Comparison of ENCODE assay signal across 10 cellular contexts in the genomic region with DNA sequence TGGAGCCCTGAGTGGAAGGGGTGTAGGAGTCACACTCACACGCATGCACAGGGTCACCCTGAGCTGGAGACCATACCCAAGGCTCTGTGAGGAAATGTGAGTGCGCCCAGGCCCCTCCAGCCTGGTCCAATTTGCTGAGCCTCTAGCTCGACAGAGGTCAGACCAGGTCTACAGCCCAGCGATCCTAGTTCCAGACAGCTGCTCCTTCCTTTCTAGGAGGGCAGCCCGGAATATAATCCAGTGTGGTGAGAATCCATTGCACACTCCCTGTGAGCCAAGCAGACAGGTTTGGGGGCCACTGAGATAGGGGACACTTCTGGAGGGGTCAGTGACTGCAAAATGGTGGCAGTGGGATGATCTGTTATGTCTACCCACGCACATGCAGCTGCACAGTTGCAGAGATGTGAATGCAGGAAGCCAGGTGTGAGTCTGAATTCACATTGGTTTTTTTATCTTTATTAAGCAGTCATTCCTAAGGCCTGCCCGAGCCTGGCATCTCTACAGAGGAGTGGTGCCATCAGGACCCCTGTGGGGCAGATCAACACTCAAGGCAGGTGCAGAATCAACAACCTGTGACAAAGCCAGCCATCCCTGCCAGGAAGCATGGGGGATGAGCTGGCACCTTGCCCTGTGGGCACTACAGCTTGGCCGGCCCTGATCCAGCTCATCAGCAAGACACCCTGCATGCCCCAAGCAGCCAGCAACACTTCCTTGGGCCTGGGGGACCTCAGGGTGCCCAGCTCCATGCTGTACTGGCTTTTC. TPM values are rescaled to one million over a fixed set of nuclear protein-coding genes. Genes with fewer than 3 reads are reported as not detected.
DNase-seq lines count a peak whose midpoint lies in the region; ATAC-seq and TF ChIP-seq lines count a peak whose summit lies in the region.
"Had no signal": no experiment of that assay in that cellular context is flagged by ENCODE, and none has a peak within 500 bp of the region (broad histone marks: within the 10 kb centered on the region; RNA-seq: fewer than 3 reads in every experiment).

A gene with protein sequence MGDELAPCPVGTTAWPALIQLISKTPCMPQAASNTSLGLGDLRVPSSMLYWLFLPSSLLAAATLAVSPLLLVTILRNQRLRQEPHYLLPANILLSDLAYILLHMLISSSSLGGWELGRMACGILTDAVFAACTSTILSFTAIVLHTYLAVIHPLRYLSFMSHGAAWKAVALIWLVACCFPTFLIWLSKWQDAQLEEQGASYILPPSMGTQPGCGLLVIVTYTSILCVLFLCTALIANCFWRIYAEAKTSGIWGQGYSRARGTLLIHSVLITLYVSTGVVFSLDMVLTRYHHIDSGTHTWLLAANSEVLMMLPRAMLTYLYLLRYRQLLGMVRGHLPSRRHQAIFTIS (plus strand): TSS at position 522 of the 762 bp plus-strand sequence. CDS start 82 bp downstream, at position 604.

- CTCF ChIA-PET in activated CD8-positive, alpha-beta T cell treated with anti-CD3 and anti-CD28 coated beads, Interleukin-2, amount 10 ng/mL, durations not matched to agents 7 days and 5 days (lab: Charles Lee): interaction anchor here (1.4 kb wide), 1 partner anchor 69 kb away, joined by 5 read pairs; no protein-coding TSS in a partner anchor

- H3K4me1 Mint-ChIP-seq in activated CD8-positive, alpha-beta T cell treated with anti-CD3 and anti-CD28 coated beads, Interleukin-2, amount 10 ng/mL, durations not matched to agents 7 days and 5 days (ENCODE audit: low read depth): peaks cover 14% of the 10 kb centered on the region
- H3K4me1 Mint-ChIP-seq in immature natural killer cell: peaks cover 33 to 44% of the 10 kb centered on the region in 2 donors

- no peak for ATAC-seq in heart left ventricle
- no peak for ATAC-seq in activated CD8-positive, alpha-beta T cell treated with anti-CD3 and anti-CD28 coated beads, Interleukin-2, amount 10 ng/mL, durations not matched to agents 7 days and 5 days

- TF ChIP-seq CTCF in heart left ventricle (IDR thresholded peaks at IDR 0.05): no peak
- no peak for TF ChIP-seq CTCF in uterus (IDR thresholded peaks at IDR 0.05)

- H3K4me3 ChIP-seq in heart left ventricle (peak within 1 kb of the TSS in 11 of 12 donors; percentile 11 to 67 (median 61)), uterus (peak within 1 kb of the TSS; percentile 6 to 43)

- H3K9me3 ChIP-seq in heart left ventricle (no peaks in the 10 kb centered on the region), uterus (no peaks in the 10 kb centered on the region)

- no peaks in the 10 kb centered on the region for H3K9me3 Mint-ChIP-seq in activated CD8-positive, alpha-beta T cell treated with anti-CD3 and anti-CD28 coated beads, Interleukin-2, amount 10 ng/mL, durations not matched to agents 7 days and 5 days (ENCODE audit: insufficient read depth)
- H3K9me3 Mint-ChIP-seq in immature natural killer cell: no peaks in the 10 kb centered on the region

- POLR2A ChIA-PET in activated CD8-positive, alpha-beta T cell treated with anti-CD3 and anti-CD28 coated beads, Interleukin-2, amount 10 ng/mL, durations not matched to agents 7 days and 5 days (lab: Charles Lee): no interaction called here

- H3K27me3 Mint-ChIP-seq in activated CD8-positive, alpha-beta T cell treated with anti-CD3 and anti-CD28 coated beads, Interleukin-2, amount 10 ng/mL, durations not matched to agents 7 days and 5 days (ENCODE audit: low read depth): peaks cover 13% of the 10 kb centered on the region
- peaks cover 14 to 26% (median 17%) of the 10 kb centered on the region in 3 donors for H3K27me3 Mint-ChIP-seq in immature natural killer cell (ENCODE audit: low read depth in 3 of 3)

- no peaks in the 10 kb centered on the region for H3K36me3 ChIP-seq in heart left ventricle
- H3K36me3 ChIP-seq in uterus: no peaks in the 10 kb centered on the region

- H3K4me1 ChIP-seq in heart left ventricle (peaks cover 5 to 22% (median 14%) of the 10 kb centered on the region in 12 donors), uterus (peaks cover 6 to 7% of the 10 kb centered on the region in 2 donors)

- H3K4me3 Mint-ChIP-seq in activated CD8-positive, alpha-beta T cell treated with anti-CD3 and anti-CD28 coated beads, Interleukin-2, amount 10 ng/mL, durations not matched to agents 7 days and 5 days: peak within 1 kb of the TSS; percentile 44
- H3K4me3 Mint-ChIP-seq in immature natural killer cell: peak within 1 kb of the TSS; percentile 80 to 91 (median 87)

- no peaks in the 10 kb centered on the region for H3K36me3 Mint-ChIP-seq in activated CD8-positive, alpha-beta T cell treated with anti-CD3 and anti-CD28 coated beads, Interleukin-2, amount 10 ng/mL, durations not matched to agents 7 days and 5 days (ENCODE audit: low read depth)
- H3K36me3 Mint-ChIP-seq in immature natural killer cell: no peaks in the 10 kb centered on the region

- no peak for TF ChIP-seq POLR2A in heart left ventricle (IDR thresholded peaks at IDR 0.05)
- TF ChIP-seq POLR2A in uterus (IDR thresholded peaks at IDR 0.05): no peak

- 74 to 82% (median 76%) methylated on average over 7 to 8 of the region's 8 CpGs for WGBS in heart left ventricle, 4 donors

- DNase-seq in heart left ventricle (no peak), cardiac septum (ENCODE audit: low spot score) (no peak), immature natural killer cell (no peak), uterus (no peak), midbrain (lab: John Stamatoyannopoulos, UW) (no peak), NCI-H524 treated with DMSO at 0.1 percent for 48 hours (lab: John Stamatoyannopoulos, UW) (no peak), SIG-M5 (lab: John Stamatoyannopoulos, UW) (no peak)
- DNase-seq in activated CD8-positive, alpha-beta T cell treated with anti-CD3 and anti-CD28 coated beads, Interleukin-2, amount 10 ng/mL, durations not matched to agents 7 days and 5 days: no peak

- H3K27ac ChIP-seq in heart left ventricle (peak within 1 kb of the TSS in 9 of 12 donors; percentile 13 to 74 (median 58)), uterus (peak within 1 kb of the TSS in 1 of 2 donors; percentile 81)

- H3K27ac Mint-ChIP-seq in activated CD8-positive, alpha-beta T cell treated with anti-CD3 and anti-CD28 coated beads, Interleukin-2, amount 10 ng/mL, durations not matched to agents 7 days and 5 days: peak within 1 kb of the TSS; percentile 69
- H3K27ac Mint-ChIP-seq in immature natural killer cell: peak within 1 kb of the TSS; percentile 92 to 97 (median 96)

- intact Hi-C loops in heart left ventricle (cut with DNase I) (no loop called here), cardiac septum (cut with DNase I) (no loop called here), uterus (cut with DNase I; ENCODE audit: low total_unique reads) (no loop called here)

- H3K27me3 ChIP-seq in heart left ventricle (peaks cover 0 to 6% (median 0%) of the 10 kb centered on the region in 9 donors), uterus (no peaks in the 10 kb centered on the region)

RNA-seq across cellular contexts. Expression of the gene that starts here (rescaled TPM):
- not detected for total RNA-seq in heart left ventricle
- not detected for polyA plus RNA-seq in heart left ventricle
- total RNA-seq in cardiac septum: not detected
- total RNA-seq in activated CD8-positive, alpha-beta T cell treated with anti-CD3 and anti-CD28 coated beads, Interleukin-2, amount 10 ng/mL, durations not matched to agents 7 days and 5 days: not detected
- polyA plus RNA-seq in immature natural killer cell: not detected
- not detected for total RNA-seq in uterus
- total RNA-seq: NCI-H460, urinary bladder had no signal
- polyA plus RNA-seq: urinary bladder had no signal
